8 cellular contexts compared by ENCODE assay signal in genomic region chr5:178590141-178590923, GRCh38. TPM values are rescaled to one million over a fixed set of nuclear protein-coding genes. Genes with fewer than 3 reads are reported as not detected.
DNase-seq lines count a peak whose midpoint lies in the region; ATAC-seq and TF ChIP-seq lines count a peak whose summit lies in the region.

TSS of gene COL23A1 (minus strand) at chr5:178590393.

- H3K4me1 ChIP-seq in Panc1 (ENCODE audit: control insufficient read depth, insufficient read depth, low read length) (peaks cover 6% of the 10 kb centered on the region; the same call in 1 of the 2 replicates), heart left ventricle (peaks cover 0 to 39% (median 15%) of the 10 kb centered on the region in 12 donors), trophoblast cell (ENCODE audit: control insufficient read depth in 1 of 2, insufficient read depth in 2 of 2, low read length in 2 of 2) (peaks cover 6 to 10% of the 10 kb centered on the region in 2 experiments)

- H3K4me3 ChIP-seq in AG09309 (ENCODE audit: control insufficient read depth, low read depth, low read length), result peak within 1 kb of the TSS; percentile 38
- H3K4me3 ChIP-seq in Panc1 (ENCODE audit: low read depth in 2 of 2, low read length in 2 of 2), result peak within 1 kb of the TSS; percentile 32 to 37
- H3K4me3 ChIP-seq in heart left ventricle, result peak within 1 kb of the TSS; percentile 17 to 66 (median 56)
- peak within 1 kb of the TSS; percentile 62 for H3K4me3 ChIP-seq in trophoblast cell (ENCODE audit: low read depth, low read length)

- H4K8ac ChIP-seq in trophoblast cell (ENCODE audit: low read depth, low read length), result no peak within 1 kb of the TSS

- no peaks in the 10 kb centered on the region for H3K79me1 ChIP-seq in trophoblast cell (ENCODE audit: low read length)

- H3K23ac ChIP-seq in trophoblast cell (ENCODE audit: low read length), result no peak within 1 kb of the TSS

- H3K9ac ChIP-seq in trophoblast cell (ENCODE audit: low read length), result no peak within 1 kb of the TSS

- H3K27me3 ChIP-seq in Panc1 (ENCODE audit: control insufficient read depth, insufficient read depth, low read length) (peaks cover 12% of the 10 kb centered on the region), heart left ventricle (peaks cover 0 to 21% (median 9%) of the 10 kb centered on the region in 9 donors), trophoblast cell (ENCODE audit: insufficient read depth, low read length) (peaks cover 17% of the 10 kb centered on the region)

- peak within 1 kb of the TSS; percentile 7 for H3K14ac ChIP-seq in trophoblast cell (ENCODE audit: low read length)

- no peak within 1 kb of the TSS for H2BK5ac ChIP-seq in trophoblast cell (ENCODE audit: low read depth, low read length, poor library complexity)

- no peak within 1 kb of the TSS for H4K12ac ChIP-seq in trophoblast cell (ENCODE audit: low read depth, low read length)

- no peak within 1 kb of the TSS for H2BK120ac ChIP-seq in trophoblast cell (ENCODE audit: insufficient read depth, low read length, poor library complexity)

- H3K27ac Mint-ChIP-seq in activated naive CD8-positive, alpha-beta T cell treated with anti-CD3 and anti-CD28 coated beads, Interleukin-2, amount 50 U/mL, for 24 hours, result no peak within 1 kb of the TSS

- in situ Hi-C loops in Panc1 (cut with HindIII; ENCODE audit: low pct_unique_long_range_greater_than_20kb, low sequenced_read_pairs), result no loop called here

- peak within 1 kb of the TSS; percentile 82 for H3K4me2 ChIP-seq in trophoblast cell (ENCODE audit: low read length)

- H3K27ac ChIP-seq in Panc1 (ENCODE audit: low read length) (no peak within 1 kb of the TSS), heart left ventricle (peak within 1 kb of the TSS in 11 of 12 donors; percentile 54 to 86 (median 78)), trophoblast cell (ENCODE audit: low read depth, low read length) (no peak within 1 kb of the TSS)

- H3K4me1 Mint-ChIP-seq in activated naive CD8-positive, alpha-beta T cell treated with anti-CD3 and anti-CD28 coated beads, Interleukin-2, amount 50 U/mL, for 24 hours, result peaks cover 5% of the 10 kb centered on the region

- ATAC-seq in GM21447 (IDR thresholded peaks at IDR 0.05; ENCODE audit: unreplicated experiment), result peak; percentile 60
- ATAC-seq in Panc1, result peak; percentile 67
- ATAC-seq in activated naive CD8-positive, alpha-beta T cell treated with anti-CD3 and anti-CD28 coated beads, Interleukin-2, amount 50 U/mL, for 24 hours, result peak; percentile 55
- ATAC-seq in heart left ventricle, result peak; percentile 64 to 91 (median 86)
- no peak for ATAC-seq in HG03520 (IDR thresholded peaks at IDR 0.05; ENCODE audit: unreplicated experiment)
- ATAC-seq in HG02571 (IDR thresholded peaks at IDR 0.05; ENCODE audit: unreplicated experiment), result no peak

- H3K9me3 Mint-ChIP-seq in activated naive CD8-positive, alpha-beta T cell treated with anti-CD3 and anti-CD28 coated beads, Interleukin-2, amount 50 U/mL, for 24 hours, result peaks cover 16% of the 10 kb centered on the region

- TF ChIP-seq CTCF in AG09309 (IDR thresholded peaks at IDR 0.05; ENCODE audit: control insufficient read depth, insufficient read depth, low read depth, low read length, missing control alignments) (peak; percentile 70), Panc1 (IDR thresholded peaks at IDR 0.05) (peak; percentile 95), heart left ventricle (IDR thresholded peaks at IDR 0.05) (peak; percentile 41 to 80 (median 66))

- no peak within 1 kb of the TSS for H2AK5ac ChIP-seq in trophoblast cell (ENCODE audit: low read length)

- no peak within 1 kb of the TSS for H2BK12ac ChIP-seq in trophoblast cell (ENCODE audit: low read length)

- no peak within 1 kb of the TSS for H4K91ac ChIP-seq in trophoblast cell (ENCODE audit: low read depth, low read length)

- peaks cover 45% of the 10 kb centered on the region for H3K27me3 Mint-ChIP-seq in activated naive CD8-positive, alpha-beta T cell treated with anti-CD3 and anti-CD28 coated beads, Interleukin-2, amount 50 U/mL, for 24 hours

- 1% methylated on average over 48 to 78 of the region's 78 CpGs for WGBS in heart left ventricle, 4 donors
- WGBS in trophoblast cell (ENCODE audit: extremely low coverage, insufficient coverage, insufficient read length), result no CpG with 5 or more reads among the region's 78 CpGs

- DNase-seq in AG09309 (ENCODE audit: low read depth), result no peak
- peak; percentile 15 for DNase-seq in Panc1 (ENCODE audit: low read depth, low spot score)
- DNase-seq in activated naive CD8-positive, alpha-beta T cell treated with anti-CD3 and anti-CD28 coated beads, Interleukin-2, amount 50 U/mL, for 24 hours, result peak; percentile 39
- peak; percentile 75 to 87 (median 80) for DNase-seq in heart left ventricle
- peak; percentile 34 to 70 for DNase-seq in trophoblast cell

- CTCF ChIA-PET in Panc1 (lab: Charles Lee), result interaction anchor here (0.8 to 1.0 kb wide), 2 partner anchors 306 to 310 kb away, joined by 3 to 5 read pairs; no protein-coding TSS in a partner anchor

- no peaks in the 10 kb centered on the region for H3K79me2 ChIP-seq in trophoblast cell (ENCODE audit: control insufficient read depth, insufficient read depth, low read length, poor library complexity)

- H3K4me3 Mint-ChIP-seq in activated naive CD8-positive, alpha-beta T cell treated with anti-CD3 and anti-CD28 coated beads, Interleukin-2, amount 50 U/mL, for 24 hours, result peak within 1 kb of the TSS; percentile 65

- no peak for TF ChIP-seq POLR2A in heart left ventricle (IDR thresholded peaks at IDR 0.05)

- H3K36me3 ChIP-seq in Panc1 (ENCODE audit: control insufficient read depth, insufficient read depth, low read length) (no peaks in the 10 kb centered on the region), heart left ventricle (peaks cover 0 to 13% (median 0%) of the 10 kb centered on the region in 9 donors), trophoblast cell (ENCODE audit: control insufficient read depth in 1 of 2, insufficient read depth in 2 of 2, low read length in 2 of 2) (no peaks in the 10 kb centered on the region)

- peak within 1 kb of the TSS; percentile 26 for H2AFZ ChIP-seq in trophoblast cell (ENCODE audit: insufficient read depth, low read length, poor library complexity)

- H3K36me3 Mint-ChIP-seq in activated naive CD8-positive, alpha-beta T cell treated with anti-CD3 and anti-CD28 coated beads, Interleukin-2, amount 50 U/mL, for 24 hours (ENCODE audit: low read depth), result peaks cover 12% of the 10 kb centered on the region

- BruUV-seq in Panc1 (replicated peaks; lab: Mats Ljungman, UMichigan), result no TSS peak

- intact Hi-C loops in Panc1 (cut with micrococcal nuclease; ENCODE audit: unreplicated experiment) (loop anchor here (5.0 kb wide), 1 partner anchor 308 kb away; no protein-coding TSS in a partner anchor), heart left ventricle (cut with DNase I) (loop anchor here in 5 of 10 donors (1.0 to 5.0 kb wide), 5 partner anchors 162 to 356 kb away; no protein-coding TSS in a partner anchor)

- POLR2A ChIA-PET in Panc1 (lab: Charles Lee), result interaction anchor here (0.7 kb wide), 1 partner anchor 104 kb away, joined by 5 read pairs; no protein-coding TSS in a partner anchor

- no peaks in the 10 kb centered on the region; the same call in 1 of the 2 replicates for H3K9me3 ChIP-seq in Panc1 (ENCODE audit: control insufficient read depth, insufficient read depth, low read depth, low read length)
- H3K9me3 ChIP-seq in heart left ventricle, result peaks cover 0 to 16% (median 8%) of the 10 kb centered on the region in 12 donors
- H3K9me3 ChIP-seq in trophoblast cell (ENCODE audit: insufficient read depth, low read depth, low read length), result peaks cover 8% of the 10 kb centered on the region

- H3K4ac ChIP-seq in trophoblast cell (ENCODE audit: low read depth, low read length), result no peak within 1 kb of the TSS

- H3K18ac ChIP-seq in trophoblast cell (ENCODE audit: low read length), result no peak within 1 kb of the TSS

RNA-seq across cellular contexts. Expression of gene COL23A1, which starts in this region (rescaled TPM):
- total RNA-seq in Panc1 (2021; ENCODE audit: unreplicated experiment), result 0.05 TPM
- polyA plus RNA-seq in Panc1 (2012; ENCODE audit: insufficient read length), result not detected
- 10 to 100 TPM in 8 of 9 donors, 1 to 10 TPM in 1; 6.0 to 33.0 (median 21.2) TPM for total RNA-seq in heart left ventricle
- 1 to 10 TPM; 7.2 to 9.3 TPM for polyA plus RNA-seq in heart left ventricle
- 0.73 and 1.0 TPM in 2 replicates for polyA plus RNA-seq in trophoblast cell (2013)

Comparison
In these comparisons a context has a peak if more than half of its experiments do, and no peak if none do; other contexts are left out.
1. Peak in DNase-seq, ATAC-seq and H3K4me3 ChIP-seq in Panc1; RNA of the gene not detected or under 1 TPM.
2. ATAC-seq: peak in GM21447 (single experiment), activated naive CD8-positive, alpha-beta T cell treated with anti-CD3 and anti-CD28 coated beads, Interleukin-2, amount 50 U/mL, for 24 hours (single experiment) and heart left ventricle (4 of 4); none in HG03520 (single experiment) and HG02571 (single experiment).
3. H3K27ac ChIP-seq: peak in heart left ventricle (11 of 12); none in Panc1 (single experiment) and trophoblast cell (single experiment).
4. Peak in every context shown above with its lines, with median percentiles within 50 percentile points of each other: H3K4me3 ChIP-seq and CTCF ChIP-seq.